ENCODE assay signal across 11 cellular contexts in the genomic region with DNA sequence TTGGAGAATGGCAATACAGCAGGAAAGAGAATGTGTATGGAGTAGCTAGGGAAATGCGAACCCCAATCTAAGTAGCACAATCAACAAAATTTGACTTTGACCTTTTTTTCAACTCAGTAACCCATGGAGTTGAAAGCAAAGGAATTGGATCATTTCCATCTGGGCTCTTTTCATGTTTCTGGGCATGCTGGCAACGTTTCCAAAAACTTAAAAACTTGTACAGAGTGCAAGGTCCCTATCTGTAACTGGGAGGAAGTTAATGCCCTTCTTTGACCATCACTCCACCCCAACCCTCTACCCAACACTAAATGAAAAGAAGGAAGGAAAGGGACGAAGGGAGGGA. TPM values are rescaled to one million over a fixed set of nuclear protein-coding genes. Genes with fewer than 3 reads are reported as not detected.
DNase-seq lines count a peak whose midpoint lies in the region; ATAC-seq and TF ChIP-seq lines count a peak whose summit lies in the region.
"Had no signal": no experiment of that assay in that cellular context is flagged by ENCODE, and none has a peak within 500 bp of the region (broad histone marks: within the 10 kb centered on the region; RNA-seq: fewer than 3 reads in every experiment).

No MANE protein-coding gene starts in this region.

- H2AFZ ChIP-seq in hepatocyte = no peak overlapping the region

- H3K36me3 Mint-ChIP-seq in T-helper 1 cell treated with Interleukin-12 subunit alpha and Interleukin-12 subunit beta and Interleukin-4 antibody, amounts not matched to agents 30 μg/mL and 1 μg/mL, for 36 hours (ENCODE audit: low read depth) = no peaks in the 10 kb centered on the region
- no peaks in the 10 kb centered on the region for H3K36me3 Mint-ChIP-seq in stimulated activated memory B cell treated with anti-CD40 and anti-IgM and Interleukin-4, amounts not matched to agents 10 μg/mL and 1 μg/mL and 100 μg/mL, for 72 hours

- no peaks in the 10 kb centered on the region for H3K9me3 Mint-ChIP-seq in T-helper 1 cell treated with Interleukin-12 subunit alpha and Interleukin-12 subunit beta and Interleukin-4 antibody, amounts not matched to agents 30 μg/mL and 1 μg/mL, for 36 hours
- no peaks in the 10 kb centered on the region for H3K9me3 Mint-ChIP-seq in stimulated activated memory B cell treated with anti-CD40 and anti-IgM and Interleukin-4, amounts not matched to agents 10 μg/mL and 1 μg/mL and 100 μg/mL, for 72 hours

- no peaks in the 10 kb centered on the region for H3K27me3 Mint-ChIP-seq in T-helper 1 cell treated with Interleukin-12 subunit alpha and Interleukin-12 subunit beta and Interleukin-4 antibody, amounts not matched to agents 30 μg/mL and 1 μg/mL, for 36 hours (ENCODE audit: low read depth)
- no peaks in the 10 kb centered on the region for H3K27me3 Mint-ChIP-seq in stimulated activated memory B cell treated with anti-CD40 and anti-IgM and Interleukin-4, amounts not matched to agents 10 μg/mL and 1 μg/mL and 100 μg/mL, for 72 hours

- peak overlapping the region; percentile 72 for H3K4me2 ChIP-seq in hepatocyte

- no peaks in the 10 kb centered on the region for H4K20me1 ChIP-seq in hepatocyte (ENCODE audit: insufficient read depth, poor library complexity, severe bottlenecking)

- no peak for ATAC-seq in stimulated activated memory B cell treated with anti-CD40 and anti-IgM and Interleukin-4, amounts not matched to agents 10 μg/mL and 1 μg/mL and 100 μg/mL, for 72 hours
- ATAC-seq in HG03139 (IDR thresholded peaks at IDR 0.05; ENCODE audit: unreplicated experiment) = no peak
- ATAC-seq: lower lobe of right lung had no signal

- 78% methylated on average over 3 of the region's 3 CpGs for WGBS in hepatocyte (ENCODE audit: low lambda C conversion rate, missing lambda C conversion rate)

- H3K27me3 ChIP-seq in SJSA1 (replicated peaks) (no peaks in the 10 kb centered on the region), hepatocyte (no peaks in the 10 kb centered on the region)
- H3K27me3 ChIP-seq: right atrium auricular region had no signal

- H3K4me3 ChIP-seq in SJSA1 (peak overlapping the region; percentile 71), hepatocyte (no peak overlapping the region)

- TF ChIP-seq CTCF in hepatocyte (IDR thresholded peaks at IDR 0.05; ENCODE audit: poor library complexity) = no peak

- H3K4me1 ChIP-seq in SJSA1 (replicated peaks) (peaks cover 12% of the 10 kb centered on the region), hepatocyte (ENCODE audit: insufficient read depth) (peaks cover 12% of the 10 kb centered on the region)

- DNase-seq in T-helper 1 cell = no peak
- no peak for DNase-seq in SJSA1 (ENCODE audit: low read depth in 1 of 2, low spot score in 2 of 2)
- no peak for DNase-seq in hepatocyte (ENCODE audit: low spot score)
- no peak for DNase-seq in NCI-H1417 (lab: John Stamatoyannopoulos, UW)
- DNase-seq in HuH-7.5 (ENCODE audit: low spot score) = no peak
- DNase-seq: NCI-H2171 treated with DMSO at 0.1 percent for 48 hours had no signal

- H3K4me3 Mint-ChIP-seq in T-helper 1 cell treated with Interleukin-12 subunit alpha and Interleukin-12 subunit beta and Interleukin-4 antibody, amounts not matched to agents 30 μg/mL and 1 μg/mL, for 36 hours = peak overlapping the region; percentile 51
- peak overlapping the region; percentile 84 for H3K4me3 Mint-ChIP-seq in stimulated activated memory B cell treated with anti-CD40 and anti-IgM and Interleukin-4, amounts not matched to agents 10 μg/mL and 1 μg/mL and 100 μg/mL, for 72 hours

- 0 out of 2 replicates have a peak, but pooled peaks cover 6% of the 10 kb centered on the region for H3K36me3 ChIP-seq in SJSA1
- no peaks in the 10 kb centered on the region for H3K36me3 ChIP-seq in hepatocyte (replicated peaks; ENCODE audit: insufficient read depth, low read depth)
- H3K36me3 ChIP-seq: lower lobe of right lung, right atrium auricular region had no signal

- H3K27ac ChIP-seq in SJSA1 (0 out of 2 replicates have a peak overlapping the region, but pooled peaks have one; percentile 8), hepatocyte (peak overlapping the region; percentile 85)

- peaks cover 32% of the 10 kb centered on the region for H3K79me2 ChIP-seq in hepatocyte

- peaks cover 8% of the 10 kb centered on the region for H3K4me1 Mint-ChIP-seq in T-helper 1 cell treated with Interleukin-12 subunit alpha and Interleukin-12 subunit beta and Interleukin-4 antibody, amounts not matched to agents 30 μg/mL and 1 μg/mL, for 36 hours (ENCODE audit: low read depth)
- no peaks in the 10 kb centered on the region for H3K4me1 Mint-ChIP-seq in stimulated activated memory B cell treated with anti-CD40 and anti-IgM and Interleukin-4, amounts not matched to agents 10 μg/mL and 1 μg/mL and 100 μg/mL, for 72 hours

- H3K9me3 ChIP-seq in SJSA1 (replicated peaks) = no peaks in the 10 kb centered on the region
- H3K9me3 ChIP-seq in hepatocyte (ENCODE audit: low read depth) = no peaks in the 10 kb centered on the region
- H3K9me3 ChIP-seq: lower lobe of right lung, right atrium auricular region had no signal

- no peaks in the 10 kb centered on the region for H3K9me2 ChIP-seq in hepatocyte (replicated peaks; ENCODE audit: insufficient read depth)

- H3K27ac Mint-ChIP-seq in T-helper 1 cell treated with Interleukin-12 subunit alpha and Interleukin-12 subunit beta and Interleukin-4 antibody, amounts not matched to agents 30 μg/mL and 1 μg/mL, for 36 hours = peak overlapping the region; percentile 72
- H3K27ac Mint-ChIP-seq in stimulated activated memory B cell treated with anti-CD40 and anti-IgM and Interleukin-4, amounts not matched to agents 10 μg/mL and 1 μg/mL and 100 μg/mL, for 72 hours = peak overlapping the region; percentile 81

RNA-seq across cellular contexts. Expression of a gene that starts 1.3 kb away (rescaled TPM):
- 57.0 and 61.4 TPM in 2 replicates for total RNA-seq in SJSA1 (2014; rRNA removed; shearing (Covaris generic))
- total RNA-seq in hepatocyte = 64.9 and 65.5 TPM in 2 replicates
- polyA plus RNA-seq in hepatocyte = 52.1 and 56.1 TPM in 2 replicates
